In genomic region chr5:1815071-1815786, GRCh38 we compare ENCODE assay signal across 23 cellular contexts.
"Had no signal": no experiment of that assay in that cellular context is flagged by ENCODE, and none has a peak within 500 bp of the region (broad histone marks: within the 10 kb centered on the region; RNA-seq: fewer than 3 reads in every experiment).

No MANE protein-coding gene starts in this region.

- H3K4me1 ChIP-seq: adrenal gland, breast epithelium, stomach, vagina had no signal

- H3K36me3 ChIP-seq: breast epithelium, ovary had no signal

- H3K27ac ChIP-seq: adrenal gland, breast epithelium, hepatocyte, ovary, psoas muscle, right atrium auricular region, stomach, vagina had no signal

- DNase-seq: activated CD4-positive, alpha-beta T cell treated with anti-CD3 and anti-CD28 coated beads, Interleukin-2, amount 10 ng/mL, durations not matched to agents 7 days and 5 days; activated CD8-positive, alpha-beta memory T cell treated with anti-CD3 and anti-CD28 coated beads, Interleukin-2, amount 10 ng/mL, durations not matched to agents 7 days and 5 days; activated CD8-positive, alpha-beta T cell treated with anti-CD3 and anti-CD28 coated beads for 36 hours; activated naive CD4-positive, alpha-beta T cell; activated T-cell treated with anti-CD3 and anti-CD28 coated beads for 4 hours; adrenal gland; cerebellar nuclear complex; cortex of kidney; kidney glomerular epithelial cell; left ventricle myocardium superior; mesendoderm; naive B cell; stimulated activated CD4-positive, alpha-beta T cell treated with anti-CD3 and anti-CD28 coated beads, Interleukin-4, amount 100 ng/mL, for 4 hours; stomach; trophoblast cell had no signal

- H3K27me3 ChIP-seq: adrenal gland, breast epithelium, hepatocyte, ovary, right atrium auricular region, stomach, vagina had no signal

- H3K9me3 ChIP-seq: adrenal gland, breast epithelium, ovary, right atrium auricular region, stomach, vagina had no signal

- FAIRE-seq: astrocyte had no signal

- H3K4me3 ChIP-seq: adrenal gland, breast epithelium, hepatocyte, ovary, psoas muscle, right atrium auricular region, stomach, vagina had no signal

- H3K4me2 ChIP-seq: hepatocyte had no signal

- ATAC-seq: activated CD4-positive, CD25-positive, alpha-beta regulatory T cell treated with anti-CD3 and anti-CD28 coated beads, Interleukin-2, amount 50 U/mL, for 24 hours; activated CD8-positive, alpha-beta memory T cell treated with anti-CD3 and anti-CD28 coated beads, Interleukin-2, amount 10 ng/mL, durations not matched to agents 7 days and 5 days; activated CD8-positive, alpha-beta T cell treated with anti-CD3 and anti-CD28 coated beads for 36 hours; left ventricle myocardium superior; psoas muscle had no signal

- H2AFZ ChIP-seq: hepatocyte had no signal
